In the genomic region with DNA sequence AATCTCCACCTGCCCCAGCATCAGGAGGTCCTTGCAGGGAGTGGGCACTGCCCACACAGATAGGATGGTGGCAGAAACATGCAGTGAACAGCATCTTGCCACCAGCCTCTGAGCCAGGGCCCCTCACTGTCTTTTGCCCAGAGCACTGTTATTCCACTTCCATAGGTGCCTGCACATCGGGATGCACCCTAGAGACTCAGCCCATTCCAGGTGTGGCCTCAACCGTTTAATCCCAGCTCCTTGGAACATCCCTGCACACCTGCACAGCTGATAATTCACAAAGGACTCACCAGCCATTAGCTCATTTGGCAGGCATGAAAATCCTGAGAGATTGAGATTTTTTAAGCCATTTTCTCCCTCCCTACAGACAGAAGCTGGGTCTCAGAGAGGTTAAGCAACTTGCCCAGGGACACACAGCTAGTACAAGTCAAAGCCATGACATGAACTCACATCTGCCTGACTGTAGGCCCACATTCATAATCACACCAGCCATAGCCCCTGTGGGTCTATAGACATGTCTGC, we compare ENCODE assay signal across 16 cellular contexts.
"Had no signal": no experiment of that assay in that cellular context is flagged by ENCODE, and none has a peak within 500 bp of the region (broad histone marks: within the 10 kb centered on the region; RNA-seq: fewer than 3 reads in every experiment).

No MANE protein-coding gene starts in this region.

- H3K4me3 Mint-ChIP-seq: immature natural killer cell; neural crest cell; stimulated activated memory B cell treated with anti-CD40 and anti-IgM and Interleukin-4, amounts not matched to agents 10 μg/mL and 1 μg/mL and 100 μg/mL, for 72 hours had no signal

- H3K36me3 ChIP-seq: adrenal gland, colonic mucosa, ovary had no signal

- H3K27ac Mint-ChIP-seq: immature natural killer cell; stimulated activated memory B cell treated with anti-CD40 and anti-IgM and Interleukin-4, amounts not matched to agents 10 μg/mL and 1 μg/mL and 100 μg/mL, for 72 hours had no signal

- DNase-seq: activated naive CD4-positive, alpha-beta T cell treated with anti-CD3 and anti-CD28 coated beads, Interleukin-2, amount 50 U/mL, for 16 hours; activated T-cell treated with anti-CD3 and anti-CD28 coated beads, Interleukin-2, amount 50 U/mL, for 1 hour; caudate nucleus; effector CD4-positive, alpha-beta T cell; immature natural killer cell; midbrain; ovary; stimulated activated CD4-positive, alpha-beta T cell treated with anti-CD3 and anti-CD28 coated beads, Interleukin-12 subunit alpha, Interleukin-12 subunit beta, amount 100 ng/mL, for 4 hours; T-helper 1 cell; T1000 had no signal

- H3K9me3 Mint-ChIP-seq: immature natural killer cell; stimulated activated memory B cell treated with anti-CD40 and anti-IgM and Interleukin-4, amounts not matched to agents 10 μg/mL and 1 μg/mL and 100 μg/mL, for 72 hours had no signal

- ATAC-seq: activated CD4-positive, CD25-positive, alpha-beta regulatory T cell treated with anti-CD3 and anti-CD28 coated beads, Interleukin-2, amount 50 U/mL, for 24 hours; stimulated activated memory B cell treated with anti-CD40 and anti-IgM and Interleukin-4, amounts not matched to agents 10 μg/mL and 1 μg/mL and 100 μg/mL, for 72 hours had no signal

- H3K9me3 ChIP-seq: adrenal gland, colonic mucosa, ovary had no signal

- H3K4me1 ChIP-seq: adrenal gland, colonic mucosa, foreskin keratinocyte had no signal

- H3K4me1 Mint-ChIP-seq: immature natural killer cell; neural crest cell; stimulated activated memory B cell treated with anti-CD40 and anti-IgM and Interleukin-4, amounts not matched to agents 10 μg/mL and 1 μg/mL and 100 μg/mL, for 72 hours had no signal

- H3K36me3 Mint-ChIP-seq: immature natural killer cell; stimulated activated memory B cell treated with anti-CD40 and anti-IgM and Interleukin-4, amounts not matched to agents 10 μg/mL and 1 μg/mL and 100 μg/mL, for 72 hours had no signal

- H3K27me3 ChIP-seq: colonic mucosa, foreskin keratinocyte, ovary had no signal

- H3K4me3 ChIP-seq: adrenal gland, colonic mucosa, ovary had no signal

- H3K27ac ChIP-seq: adrenal gland, colonic mucosa, foreskin keratinocyte, ovary had no signal
